ENCODE assay signal across 18 cellular contexts in genomic region chr19:49393871-49394270, GRCh38. TPM values are rescaled to one million over a fixed set of nuclear protein-coding genes. Genes with fewer than 3 reads are reported as not detected.
A peak's percentile ranks its signal among the peaks of the same experiment; 100 is the strongest.
DNase-seq lines count a peak whose midpoint lies in the region; ATAC-seq and TF ChIP-seq lines count a peak whose summit lies in the region.
"Had no signal": no experiment of that assay in that cellular context is flagged by ENCODE, and none has a peak within 500 bp of the region (broad histone marks: within the 10 kb centered on the region; RNA-seq: fewer than 3 reads in every experiment).

No MANE protein-coding gene starts in this region.

- peaks cover 27% of the 10 kb centered on the region for H3K27me3 Mint-ChIP-seq in GM23338 (ENCODE audit: insufficient read depth, low read depth, poor library complexity)

- TF ChIP-seq CTCF in GM23338 (conservative IDR thresholded peaks at IDR 0.05; ENCODE audit: low read depth in 2 of 2) (no peak), esophagus muscularis mucosa (IDR thresholded peaks at IDR 0.05) (no peak)

- no peaks in the 10 kb centered on the region for H3K9me3 ChIP-seq in BLaER1 treated with 17β-estradiol and CSF1 and Interleukin-3, amounts not matched to agents 10 nM and 100 nM (replicated peaks in 1 of 11)
- H3K9me3 ChIP-seq in esophagus muscularis mucosa = no peaks in the 10 kb centered on the region
- H3K9me3 ChIP-seq: A549 had no signal

- intact Hi-C loops in posterior vena cava (cut with DNase I) = loop anchor here in 1 of 2 donors (5.0 kb wide), 1 partner anchor 48 kb away; the partner anchor contains the start of gene SLC17A7
- intact Hi-C loops in esophagus muscularis mucosa (cut with DNase I) = loop anchor here (10.0 kb wide), 1 partner anchor 171 kb away; no protein-coding TSS in a partner anchor

- no peaks in the 10 kb centered on the region for H3F3A ChIP-seq in GM23338 (replicated peaks; ENCODE audit: low read depth)

- no peak overlapping the region for H3K4me3 Mint-ChIP-seq in GM23338
- H3K4me3 Mint-ChIP-seq: CD4-positive, CD25-positive, alpha-beta regulatory T cell; HFFc6; IgD-negative memory B cell had no signal

- H3K27me3 ChIP-seq in BLaER1 treated with 17β-estradiol and CSF1 and Interleukin-3, amounts not matched to agents 10 nM and 100 nM = peaks cover 0 to 19% (median 8%) of the 10 kb centered on the region in 11 experiments; a peak in 10 of 22 replicates
- H3K27me3 ChIP-seq in GM23338 (ENCODE audit: insufficient read depth) (no peaks in the 10 kb centered on the region), esophagus muscularis mucosa (peaks cover 0 to 80% (median 0%) of the 10 kb centered on the region in 4 donors)

- H3K4me1 Mint-ChIP-seq in GM23338 = peaks cover 17% of the 10 kb centered on the region

- no peak for DNase-seq in GM23338 (ENCODE audit: low spot score)
- DNase-seq in cerebellum (ENCODE audit: low spot score) = peak; percentile 33
- DNase-seq in posterior vena cava (ENCODE audit: low spot score) = peak; percentile 50
- DNase-seq in esophagus muscularis mucosa (ENCODE audit: extremely low spot score) = no peak
- no peak for DNase-seq in SW480 (ENCODE audit: low spot score)
- DNase-seq in NCI-H1694 treated with DMSO at 0.1 percent for 48 hours (lab: John Stamatoyannopoulos, UW) = no peak
- DNase-seq: Calu3; CD4-positive, CD25-positive, alpha-beta regulatory T cell; DMS79; GOT3; HCEC 1CT; HFFc6 had no signal

- 69% methylated on average over 5 of the region's 5 CpGs for WGBS in esophagus muscularis mucosa

- H3K79me2 ChIP-seq in GM23338 (replicated peaks; ENCODE audit: insufficient read depth) = no peaks in the 10 kb centered on the region

- no peaks in the 10 kb centered on the region for H3K36me3 ChIP-seq in BLaER1 treated with 17β-estradiol and CSF1 and Interleukin-3, amounts not matched to agents 10 nM and 100 nM
- H3K36me3 ChIP-seq in GM23338 (ENCODE audit: insufficient read depth) (no peaks in the 10 kb centered on the region), esophagus muscularis mucosa (no peaks in the 10 kb centered on the region)

- H3K36me3 Mint-ChIP-seq in GM23338 (ENCODE audit: low read depth) = no peaks in the 10 kb centered on the region; the same call in 2 of the 3 replicates
- H3K36me3 Mint-ChIP-seq: CD4-positive, CD25-positive, alpha-beta regulatory T cell; IgD-negative memory B cell had no signal

- H3K9me2 ChIP-seq in GM23338 (ENCODE audit: insufficient read depth) = no peaks in the 10 kb centered on the region

- no peak for TF ChIP-seq EP300 in esophagus muscularis mucosa (IDR thresholded peaks at IDR 0.05)

- H4K20me1 ChIP-seq in BLaER1 treated with 17β-estradiol and CSF1 and Interleukin-3, amounts not matched to agents 10 nM and 100 nM = peaks cover 0 to 9% (median 0%) of the 10 kb centered on the region in 11 experiments; a peak in 1 of 22 replicates
- H4K20me1 ChIP-seq in GM23338 (replicated peaks; ENCODE audit: insufficient read depth) = no peaks in the 10 kb centered on the region

- H3K27ac Mint-ChIP-seq in GM23338 = no peak overlapping the region
- H3K27ac Mint-ChIP-seq: HFFc6, IgD-negative memory B cell had no signal

- H3K4me3 ChIP-seq in BLaER1 treated with 17β-estradiol and CSF1 and Interleukin-3, amounts not matched to agents 10 nM and 100 nM = no peak overlapping the region
- no peak overlapping the region for H3K4me3 ChIP-seq in GM23338
- no peak overlapping the region for H3K4me3 ChIP-seq in esophagus muscularis mucosa
- H3K4me3 ChIP-seq: A549 had no signal

- TF ChIP-seq POLR2A in esophagus muscularis mucosa (IDR thresholded peaks at IDR 0.05; ENCODE audit: low read depth) = no peak

- ATAC-seq in GM23338 = no peak
- ATAC-seq: A549 had no signal

- H3K27ac ChIP-seq in BLaER1 treated with 17β-estradiol and CSF1 and Interleukin-3, amounts not matched to agents 10 nM and 100 nM = no peak overlapping the region
- H3K27ac ChIP-seq in GM23338 (ENCODE audit: low read depth) (no peak overlapping the region), esophagus muscularis mucosa (replicated peaks in 1 of 4) (no peak overlapping the region)
- H3K27ac ChIP-seq: A549 had no signal

- H3K9me3 Mint-ChIP-seq in GM23338 = no peaks in the 10 kb centered on the region
- H3K9me3 Mint-ChIP-seq: CD4-positive, CD25-positive, alpha-beta regulatory T cell; HFFc6; IgD-negative memory B cell had no signal

- H3K4me1 ChIP-seq in BLaER1 treated with 17β-estradiol and CSF1 and Interleukin-3, amounts not matched to agents 10 nM and 100 nM = peaks cover 0 to 75% (median 46%) of the 10 kb centered on the region in 10 experiments; a peak in 17 of 20 replicates
- no peaks in the 10 kb centered on the region; the same call in 1 of the 2 replicates for H3K4me1 ChIP-seq in GM23338 (ENCODE audit: insufficient read depth)
- peaks cover 0 to 5% (median 0%) of the 10 kb centered on the region in 4 donors for H3K4me1 ChIP-seq in esophagus muscularis mucosa

- no peak overlapping the region for H3K9ac ChIP-seq in BLaER1 treated with 17β-estradiol and CSF1 and Interleukin-3, amounts not matched to agents 10 nM and 100 nM

- peak overlapping the region in 6 of 11 experiments; percentile 6 to 43 (median 15); a peak in 7 of 22 replicates for H3K4me2 ChIP-seq in BLaER1 treated with 17β-estradiol and CSF1 and Interleukin-3, amounts not matched to agents 10 nM and 100 nM
- no peak overlapping the region for H3K4me2 ChIP-seq in GM23338
- H3K4me2 ChIP-seq: A549 had no signal

- H2AFZ ChIP-seq in GM23338 = 0 out of 2 replicates have a peak overlapping the region, but pooled peaks have one; percentile 52

TF ChIP-seq in GM23338, 12 proteins besides CTCF, POLR2A, EP300 and RAD21 (continues in another document):
- TF ChIP-seq ETS1 (IDR thresholded peaks at IDR 0.05) (no peak), EZH2 (IDR thresholded peaks at IDR 0.05; ENCODE audit: low read depth, unreplicated experiment) (no peak), EZH2phosphoT487 (IDR thresholded peaks at IDR 0.05; ENCODE audit: unreplicated experiment) (no peak), POLR2AphosphoS5 (IDR thresholded peaks at IDR 0.05; ENCODE audit: low read depth) (no peak), NANOG (IDR thresholded peaks at IDR 0.05; ENCODE audit: borderline replicate concordance) (no peak)

RNA-seq across cellular contexts. Expression of gene KASH5, which starts 5.8 kb away (rescaled TPM):
- not detected in 2 replicates for total RNA-seq in GM23338 (2014; rRNA removed; shearing (Covaris generic))
- polyA plus RNA-seq in GM23338 (2016; fragmentation: Nextera tagmentation; extraction: Ambion mirVana) = 0.44 TPM in 1 of 2 replicates, not detected in the other
- total RNA-seq in cerebellum (not detected), posterior vena cava (not detected), esophagus muscularis mucosa (not detected)
- total RNA-seq: Calu3; CD4-positive, CD25-positive, alpha-beta regulatory T cell; HFFc6; HT1080 had no signal
- polyA plus RNA-seq: AG04450; BJ; CD4-positive, CD25-positive, alpha-beta regulatory T cell; IgD-negative memory B cell had no signal

RNA-seq across cellular contexts. Expression of gene PTH2, which starts 29.4 kb away (rescaled TPM):
- total RNA-seq in GM23338 (2014; rRNA removed; shearing (Covaris generic)) = not detected in 2 replicates
- polyA plus RNA-seq in GM23338 (2016; fragmentation: Nextera tagmentation; extraction: Ambion mirVana) = 1.3 and 1.6 TPM in 2 replicates
- total RNA-seq in cerebellum (not detected), posterior vena cava (not detected), esophagus muscularis mucosa (not detected)
- total RNA-seq: Calu3; CD4-positive, CD25-positive, alpha-beta regulatory T cell; HFFc6; HT1080 had no signal
- polyA plus RNA-seq: A549; AG04450; BJ; CD4-positive, CD25-positive, alpha-beta regulatory T cell; IgD-negative memory B cell had no signal

RNA-seq across cellular contexts. Expression of gene DKKL1, which starts 30.2 kb away (rescaled TPM):
- 0.76 TPM in 1 of 2 replicates, not detected in the other for total RNA-seq in GM23338 (2014; rRNA removed; shearing (Covaris generic))
- polyA plus RNA-seq in GM23338 (2016; fragmentation: Nextera tagmentation; extraction: Ambion mirVana) = 2.9 and 3.6 TPM in 2 replicates
- total RNA-seq in cerebellum (0.73 TPM), posterior vena cava (not detected), esophagus muscularis mucosa (under 1 TPM in 3 of 4 donors, not detected in 1; 0.40 to 0.83 (median 0.83) TPM)
- total RNA-seq: Calu3; CD4-positive, CD25-positive, alpha-beta regulatory T cell; HFFc6; HT1080 had no signal
- polyA plus RNA-seq: CD4-positive, CD25-positive, alpha-beta regulatory T cell had no signal

RNA-seq across cellular contexts. Expression of gene GFY, which starts 31.3 kb away (rescaled TPM):
- total RNA-seq in GM23338 (2014; rRNA removed; shearing (Covaris generic)) = not detected in 2 replicates
- polyA plus RNA-seq in GM23338 (2016; fragmentation: Nextera tagmentation; extraction: Ambion mirVana) = 1.2 and 1.7 TPM in 2 replicates
- total RNA-seq in cerebellum = not detected
- total RNA-seq in posterior vena cava = not detected
- total RNA-seq in esophagus muscularis mucosa = not detected
- total RNA-seq: Calu3; CD4-positive, CD25-positive, alpha-beta regulatory T cell; HFFc6; HT1080 had no signal
- polyA plus RNA-seq: AG04450; BJ; CD4-positive, CD25-positive, alpha-beta regulatory T cell; IgD-negative memory B cell had no signal

RNA-seq across cellular contexts. Expression of gene TEAD2, which starts 31.7 kb away (rescaled TPM):
- total RNA-seq in GM23338 (2014; rRNA removed; shearing (Covaris generic)) = 74.4 and 82.5 TPM in 2 replicates
- polyA plus RNA-seq in GM23338 (2016; fragmentation: Nextera tagmentation; extraction: Ambion mirVana) = 30.3 and 34.3 TPM in 2 replicates
- 15.3 TPM for total RNA-seq in cerebellum
- 10 to 100 TPM; 31.0 to 32.4 TPM for total RNA-seq in posterior vena cava
- 10 to 100 TPM; 40.7 to 73.2 (median 60.5) TPM for total RNA-seq in esophagus muscularis mucosa
- total RNA-seq: CD4-positive, CD25-positive, alpha-beta regulatory T cell had no signal
- polyA plus RNA-seq: CD4-positive, CD25-positive, alpha-beta regulatory T cell had no signal

Comparison
In these comparisons a context has a peak if more than half of its experiments do, and no peak if none do; other contexts are left out.
1. DNase-seq: peak in cerebellum (single experiment) and posterior vena cava (single experiment); none in GM23338 (single experiment), esophagus muscularis mucosa (single experiment), SW480 (single experiment) and NCI-H1694 treated with DMSO at 0.1 percent for 48 hours (single experiment).